Comparison of ENCODE assay signal across 8 cellular contexts in genomic region chr1:119549719-119550141, GRCh38. TPM values are rescaled to one million over a fixed set of nuclear protein-coding genes. Genes with fewer than 3 reads are reported as not detected.
DNase-seq lines count a peak whose midpoint lies in the region; TF ChIP-seq lines count a peak whose summit lies in the region.

No MANE protein-coding gene starts in this region.

- DNase-seq in DMS 273 (lab: John Stamatoyannopoulos, UW; ENCODE audit: unreplicated experiment) = peak; percentile 82
- peak; percentile 30 for DNase-seq in GM20000 (ENCODE audit: low spot score)
- peak; percentile 60 for DNase-seq in M059J (ENCODE audit: low read depth)
- DNase-seq in RPMI8226 = peak; percentile 64
- peak; percentile 87 for DNase-seq in endodermal cell
- peak; percentile 39 for DNase-seq in middle frontal gyrus (ENCODE audit: extremely low spot score, low spot score)
- no peak for DNase-seq in T1000 (lab: John Stamatoyannopoulos, UW)
- DNase-seq in effector memory CD4-positive, alpha-beta T cell = no peak

- no peaks in the 10 kb centered on the region for H3K36me3 ChIP-seq in endodermal cell (ENCODE audit: control insufficient read depth, insufficient read depth, low read length)
- no peaks in the 10 kb centered on the region for H3K36me3 ChIP-seq in effector memory CD4-positive, alpha-beta T cell (ENCODE audit: control insufficient read depth, insufficient read depth, low read length)

- H3K4me1 Mint-ChIP-seq in endodermal cell = peaks cover 8% of the 10 kb centered on the region

- WGBS in endodermal cell (ENCODE audit: insufficient coverage in 1 of 2, insufficient read length in 1 of 2), 2 experiments = 56 to 60% methylated on average over 3 to 5 of the region's 5 CpGs

- no peaks in the 10 kb centered on the region for H3K9me3 ChIP-seq in endodermal cell (ENCODE audit: control insufficient read depth, low read length)
- no peaks in the 10 kb centered on the region for H3K9me3 ChIP-seq in effector memory CD4-positive, alpha-beta T cell (ENCODE audit: control insufficient read depth, low read length)

- H3K27ac ChIP-seq in endodermal cell (ENCODE audit: low read depth, low read length) = no peak overlapping the region
- no peak overlapping the region for H3K27ac ChIP-seq in effector memory CD4-positive, alpha-beta T cell (ENCODE audit: insufficient read depth, low read length, poor library complexity, severe bottlenecking)

- H3K27me3 Mint-ChIP-seq in endodermal cell (ENCODE audit: insufficient read depth) = no peaks in the 10 kb centered on the region

- no peaks in the 10 kb centered on the region for H3K4me1 ChIP-seq in endodermal cell (ENCODE audit: control insufficient read depth, insufficient read depth, low read length)
- H3K4me1 ChIP-seq in effector memory CD4-positive, alpha-beta T cell (ENCODE audit: control insufficient read depth, insufficient read depth, low read length, poor library complexity, severe bottlenecking) = no peaks in the 10 kb centered on the region

- peak; percentile 36 for TF ChIP-seq CTCF in GM20000 (IDR thresholded peaks at IDR 0.05; ENCODE audit: extremely low read depth, missing control alignments)
- peak; percentile 87 for TF ChIP-seq CTCF in endodermal cell (conservative IDR thresholded peaks at IDR 0.05)

- H3K27me3 ChIP-seq in endodermal cell (ENCODE audit: control insufficient read depth, insufficient read depth, low read length, poor library complexity, severe bottlenecking) = no peaks in the 10 kb centered on the region
- H3K27me3 ChIP-seq in effector memory CD4-positive, alpha-beta T cell (replicated peaks; ENCODE audit: control insufficient read depth, insufficient read depth, low read length, poor library complexity, severe bottlenecking) = no peaks in the 10 kb centered on the region

- H3K9me3 Mint-ChIP-seq in endodermal cell = no peaks in the 10 kb centered on the region

- no peak overlapping the region for H3K9ac ChIP-seq in endodermal cell (ENCODE audit: extremely low read depth, low read length, poor library complexity, severe bottlenecking)

- H3K27ac Mint-ChIP-seq in endodermal cell = no peak overlapping the region

- H3K36me3 Mint-ChIP-seq in endodermal cell (ENCODE audit: low read depth) = no peaks in the 10 kb centered on the region

- no peak overlapping the region for H3K4me3 ChIP-seq in endodermal cell (ENCODE audit: low read length)
- no peak overlapping the region for H3K4me3 ChIP-seq in effector memory CD4-positive, alpha-beta T cell (ENCODE audit: insufficient read depth, low read depth, low read length, poor library complexity, severe bottlenecking)

- H3K4me3 Mint-ChIP-seq in endodermal cell = no peak overlapping the region

RNA-seq across cellular contexts. Expression of gene HSD3B1, which starts 42.7 kb away (rescaled TPM):
- not detected in 2 replicates for total RNA-seq in M059J (2014; rRNA removed; shearing (Covaris generic))
- total RNA-seq in endodermal cell = not detected
- not detected for polyA plus RNA-seq in endodermal cell (2013, experiment 1 of 2)
- polyA plus RNA-seq in endodermal cell (2013, experiment 2 of 2) = not detected

Comparison
In these comparisons a context has a peak if more than half of its experiments do, and no peak if none do; other contexts are left out.
1. DNase-seq: peak in DMS 273 (single experiment), GM20000 (single experiment), M059J (single experiment), RPMI8226 (single experiment), endodermal cell (single experiment) and middle frontal gyrus (single experiment); none in T1000 (single experiment) and effector memory CD4-positive, alpha-beta T cell (0 of 3).